In the genomic region with DNA sequence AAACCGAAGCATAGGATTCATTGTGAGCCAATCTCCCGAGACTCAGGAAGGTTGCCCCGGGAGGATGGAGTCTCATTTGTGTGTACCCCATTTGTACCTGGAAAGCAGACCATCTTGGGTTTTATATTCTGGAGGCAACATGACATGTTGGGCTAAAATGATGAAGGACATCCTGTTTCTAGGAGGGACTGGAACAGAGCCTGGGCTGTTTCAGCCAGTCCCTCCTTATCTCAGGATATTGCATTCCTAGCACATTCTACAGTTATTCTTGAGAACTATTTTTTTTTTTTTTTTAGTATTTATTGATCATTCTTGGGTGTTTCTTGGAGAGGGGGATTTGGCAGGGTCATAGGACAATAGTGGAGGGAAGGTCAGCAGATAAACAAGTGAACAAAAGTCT, we compare ENCODE assay signal across 3 cellular contexts. TPM values are rescaled to one million over a fixed set of nuclear protein-coding genes. Genes with fewer than 3 reads are reported as not detected.
"Had no signal": no experiment of that assay in that cellular context is flagged by ENCODE, and none has a peak within 500 bp of the region (broad histone marks: within the 10 kb centered on the region; RNA-seq: fewer than 3 reads in every experiment).

No MANE protein-coding gene starts in this region.

RNA-seq across cellular contexts. Expression of gene MYBPC2, which starts 42.4 kb away (rescaled TPM):
- total RNA-seq: activated CD4-positive, alpha-beta T cell treated with anti-CD3 and anti-CD28 coated beads, Interleukin-2, amount 10 ng/mL, durations not matched to agents 7 days and 5 days; activated CD8-positive, alpha-beta memory T cell treated with anti-CD3 and anti-CD28 coated beads, Interleukin-2, amount 10 ng/mL, durations not matched to agents 7 days and 5 days; activated CD8-positive, alpha-beta T cell treated with anti-CD3 and anti-CD28 coated beads, Interleukin-2, amount 10 ng/mL, durations not matched to agents 7 days and 5 days had no signal
